ENCODE assay signal across 8 cellular contexts in the genomic region with DNA sequence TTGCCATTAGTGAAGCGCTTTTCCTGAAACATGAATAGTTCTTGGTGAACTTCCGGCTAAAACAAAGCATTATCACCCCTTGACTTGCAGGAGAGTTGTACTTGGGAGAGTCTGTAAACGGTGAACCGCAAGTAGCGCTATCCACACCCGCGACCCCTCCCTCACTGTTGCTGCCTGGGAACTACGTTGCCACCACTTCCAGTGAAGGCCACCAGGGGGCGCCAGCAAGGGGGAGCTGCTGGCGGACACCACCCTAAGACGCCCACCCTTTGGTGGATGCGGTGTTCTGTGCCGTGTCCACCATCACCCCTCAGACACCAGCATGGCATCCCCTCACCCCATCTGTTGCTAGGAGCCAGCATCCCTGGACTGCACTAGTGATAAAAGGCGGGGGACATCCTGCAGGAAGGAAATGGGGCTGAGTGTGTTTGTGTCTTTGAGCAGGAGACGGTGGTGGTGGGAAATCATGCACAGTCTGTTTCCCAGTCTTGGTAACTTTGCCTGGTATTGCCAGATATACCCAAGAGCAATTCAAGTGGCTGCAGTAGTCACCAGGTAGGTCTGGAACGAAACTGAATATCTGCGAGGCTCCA.
DNase-seq lines count a peak whose midpoint lies in the region; ATAC-seq, FAIRE-seq and TF ChIP-seq lines count a peak whose summit lies in the region.

No MANE protein-coding gene starts in this region.

- H3K4me1 ChIP-seq in Loucy (ENCODE audit: insufficient read depth, low read length, poor library complexity, severe bottlenecking) (no peaks in the 10 kb centered on the region), keratinocyte (ENCODE audit: control insufficient read depth, extremely low read depth, insufficient read depth, low read length) (no peaks in the 10 kb centered on the region)

- H3K4me1 Mint-ChIP-seq in CD14-positive monocyte = no peaks in the 10 kb centered on the region

- H4K20me1 ChIP-seq in Loucy (ENCODE audit: insufficient read depth, low read length, poor library complexity, severe bottlenecking) (no peaks in the 10 kb centered on the region), keratinocyte (ENCODE audit: control insufficient read depth, extremely low read depth, insufficient read depth, low read length) (no peaks in the 10 kb centered on the region)

- H3K36me3 Mint-ChIP-seq in CD14-positive monocyte = no peaks in the 10 kb centered on the region

- H3K4me3 ChIP-seq in Loucy (ENCODE audit: low read length, poor library complexity, severe bottlenecking) (no peak overlapping the region), keratinocyte (ENCODE audit: control insufficient read depth in 2 of 3, extremely low read depth in 1 of 3, insufficient read depth in 2 of 3, low read depth in 1 of 3, low read length in 3 of 3) (no peak overlapping the region)

- peak; percentile 36 for ATAC-seq in stimulated activated naive CD8-positive, alpha-beta T cell treated with anti-CD3 and anti-CD28 coated beads, Interleukin-15, Interleukin-2, amounts not matched to agents 100 U/mL and 50 U/mL, for 24 hours
- no peak for ATAC-seq in HG03432 (IDR thresholded peaks at IDR 0.05; ENCODE audit: unreplicated experiment)
- ATAC-seq in HG03196 (IDR thresholded peaks at IDR 0.05; ENCODE audit: unreplicated experiment) = no peak

- FAIRE-seq in keratinocyte (lab: Jason Lieb, UNC) = no peak

- H2AFZ ChIP-seq in Loucy (ENCODE audit: low read length) (no peak overlapping the region), keratinocyte (ENCODE audit: control insufficient read depth, low read length) (no peak overlapping the region)

- H3K27me3 Mint-ChIP-seq in CD14-positive monocyte (ENCODE audit: low read depth in 3 of 3) = peaks cover 8 to 29% (median 10%) of the 10 kb centered on the region in 3 donors

- H3K9me2 ChIP-seq in Loucy (replicated peaks; ENCODE audit: low read depth, low read length) = no peaks in the 10 kb centered on the region

- no peaks in the 10 kb centered on the region for H3K9me1 ChIP-seq in keratinocyte (ENCODE audit: control insufficient read depth, extremely low read depth, insufficient read depth, low read length)

- DNase-seq in CD14-positive monocyte (ENCODE audit: low spot score) (no peak), keratinocyte (ENCODE audit: low read depth, low spot score) (no peak), hepatic stellate cell (ENCODE audit: low spot score) (no peak)
- peak in 3 of 4 experiments; percentile 16 to 29 (median 22) for DNase-seq in activated naive CD4-positive, alpha-beta T cell (lab: John Stamatoyannopoulos, UW)
- peak; percentile 57 for DNase-seq in stimulated activated naive CD8-positive, alpha-beta T cell treated with anti-CD3 and anti-CD28 coated beads, Interleukin-15, Interleukin-2, amounts not matched to agents 100 U/mL and 50 U/mL, for 24 hours

- H3K79me2 ChIP-seq in Loucy (ENCODE audit: insufficient read depth, low read length) (no peaks in the 10 kb centered on the region), keratinocyte (ENCODE audit: control insufficient read depth, insufficient read depth, low read length) (no peaks in the 10 kb centered on the region)

- intact Hi-C loops in CD14-positive monocyte (cut with micrococcal nuclease) = no loop called here

- H3K27ac ChIP-seq in keratinocyte (ENCODE audit: control insufficient read depth, insufficient read depth, low read length) = no peak overlapping the region

- H3K27ac Mint-ChIP-seq in CD14-positive monocyte = no peak overlapping the region

- H3F3A ChIP-seq in Loucy (ENCODE audit: low read depth) = no peaks in the 10 kb centered on the region

- dilution Hi-C loops in keratinocyte (cut with MboI; ENCODE audit: extremely low pct_ligation_motif_present, low sequenced_read_pairs) = no loop called here

- H3K4me2 ChIP-seq in Loucy (ENCODE audit: low read depth, low read length, poor library complexity, severe bottlenecking) = no peak overlapping the region
- no peak overlapping the region for H3K4me2 ChIP-seq in keratinocyte (ENCODE audit: control insufficient read depth, extremely low read depth, insufficient read depth, low read depth, low read length)

- H3K9me3 Mint-ChIP-seq in CD14-positive monocyte = peaks cover 0 to 3% (median 0%) of the 10 kb centered on the region in 7 donors

- H3K9me3 ChIP-seq in Loucy (ENCODE audit: insufficient read depth, low read depth, low read length) (no peaks in the 10 kb centered on the region), keratinocyte (ENCODE audit: control insufficient read depth, low read depth, low read length) (no peaks in the 10 kb centered on the region)

- H3K36me3 ChIP-seq in Loucy (ENCODE audit: insufficient read depth, low read length) (no peaks in the 10 kb centered on the region), keratinocyte (ENCODE audit: control insufficient read depth in 2 of 2, extremely low read depth in 1 of 2, insufficient read depth in 2 of 2, low read length in 2 of 2) (no peaks in the 10 kb centered on the region)

- H3K9ac ChIP-seq in Loucy (ENCODE audit: low read depth, low read length, poor library complexity, severe bottlenecking) = no peak overlapping the region
- H3K9ac ChIP-seq in keratinocyte (ENCODE audit: control insufficient read depth, extremely low read depth, insufficient read depth, low read length) = no peak overlapping the region

- H3K27me3 ChIP-seq in Loucy (ENCODE audit: insufficient read depth, low read length, poor library complexity, severe bottlenecking) (no peaks in the 10 kb centered on the region), keratinocyte (ENCODE audit: control insufficient read depth, extremely low read depth, insufficient read depth, low read length) (no peaks in the 10 kb centered on the region)

- no peak overlapping the region for H3K4me3 Mint-ChIP-seq in CD14-positive monocyte

- TF ChIP-seq CTCF in CD14-positive monocyte (IDR thresholded peaks at IDR 0.05) (peak; percentile 67), Loucy (conservative IDR thresholded peaks at IDR 0.05; ENCODE audit: low read length) (peak; percentile 78), keratinocyte (optimal IDR thresholded peaks at IDR 0.05 in 1 of 3, IDR thresholded peaks at IDR 0.05 in 1 of 3, conservative IDR thresholded peaks at IDR 0.05 in 1 of 3; ENCODE audit: extremely low read depth in 1 of 3, insufficient read depth in 2 of 3, low read length in 3 of 3) (peak; percentile 75 to 78 (median 77))

Comparison
In these comparisons a context has a peak if more than half of its experiments do, and no peak if none do; other contexts are left out.
1. DNase-seq: peak in activated naive CD4-positive, alpha-beta T cell (3 of 4) and stimulated activated naive CD8-positive, alpha-beta T cell treated with anti-CD3 and anti-CD28 coated beads, Interleukin-15, Interleukin-2, amounts not matched to agents 100 U/mL and 50 U/mL, for 24 hours (single experiment); none in CD14-positive monocyte (single experiment), keratinocyte (single experiment) and hepatic stellate cell (single experiment).
2. Peak in every context shown above with its lines, with median percentiles within 50 percentile points of each other: CTCF ChIP-seq.